Comparison of ENCODE assay signal across 1 cellular context in genomic region chr12:113259499-113259953, GRCh38.
A peak's percentile ranks its signal among the peaks of the same experiment; 100 is the strongest.
TF ChIP-seq lines count a peak whose summit lies in the region.

No MANE protein-coding gene starts in this region.

TF ChIP-seq in HepG2, 621 proteins besides CTCF, POLR2A, EP300 and RAD21 (continued from another document and continues in another):
- TF ChIP-seq, protein P1, sequence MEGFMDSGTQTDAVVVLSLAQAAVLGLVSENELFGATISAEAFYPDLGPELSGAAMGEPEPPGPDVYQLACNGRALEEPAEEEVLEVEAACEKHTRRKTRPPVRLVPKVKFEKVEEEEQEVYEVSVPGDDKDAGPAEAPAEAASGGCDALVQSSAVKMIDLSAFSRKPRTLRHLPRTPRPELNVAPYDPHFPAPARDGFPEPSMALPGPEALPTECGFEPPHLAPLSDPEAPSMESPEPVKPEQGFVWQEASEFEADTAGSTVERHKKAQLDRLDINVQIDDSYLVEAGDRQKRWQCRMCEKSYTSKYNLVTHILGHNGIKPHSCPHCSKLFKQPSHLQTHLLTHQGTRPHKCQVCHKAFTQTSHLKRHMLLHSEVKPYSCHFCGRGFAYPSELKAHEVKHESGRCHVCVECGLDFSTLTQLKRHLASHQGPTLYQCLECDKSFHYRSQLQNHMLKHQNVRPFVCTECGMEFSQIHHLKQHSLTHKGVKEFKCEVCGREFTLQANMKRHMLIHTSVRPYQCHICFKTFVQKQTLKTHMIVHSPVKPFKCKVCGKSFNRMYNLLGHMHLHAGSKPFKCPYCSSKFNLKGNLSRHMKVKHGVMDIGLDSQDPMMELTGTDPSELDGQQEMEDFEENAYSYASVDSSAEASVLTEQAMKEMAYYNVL (CRISPR knock-in tag; IDR thresholded peaks at IDR 0.05; ENCODE audit: borderline replicate concordance), result peak; percentile 48; the same call in 1 of the 2 replicates
- TF ChIP-seq, protein P2, sequence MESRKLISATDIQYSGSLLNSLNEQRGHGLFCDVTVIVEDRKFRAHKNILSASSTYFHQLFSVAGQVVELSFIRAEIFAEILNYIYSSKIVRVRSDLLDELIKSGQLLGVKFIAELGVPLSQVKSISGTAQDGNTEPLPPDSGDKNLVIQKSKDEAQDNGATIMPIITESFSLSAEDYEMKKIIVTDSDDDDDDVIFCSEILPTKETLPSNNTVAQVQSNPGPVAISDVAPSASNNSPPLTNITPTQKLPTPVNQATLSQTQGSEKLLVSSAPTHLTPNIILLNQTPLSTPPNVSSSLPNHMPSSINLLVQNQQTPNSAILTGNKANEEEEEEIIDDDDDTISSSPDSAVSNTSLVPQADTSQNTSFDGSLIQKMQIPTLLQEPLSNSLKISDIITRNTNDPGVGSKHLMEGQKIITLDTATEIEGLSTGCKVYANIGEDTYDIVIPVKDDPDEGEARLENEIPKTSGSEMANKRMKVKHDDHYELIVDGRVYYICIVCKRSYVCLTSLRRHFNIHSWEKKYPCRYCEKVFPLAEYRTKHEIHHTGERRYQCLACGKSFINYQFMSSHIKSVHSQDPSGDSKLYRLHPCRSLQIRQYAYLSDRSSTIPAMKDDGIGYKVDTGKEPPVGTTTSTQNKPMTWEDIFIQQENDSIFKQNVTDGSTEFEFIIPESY (CRISPR knock-in tag; IDR thresholded peaks at IDR 0.05), result peak; percentile 96
- no peak for TF ChIP-seq ZNF780A (CRISPR knock-in tag; IDR thresholded peaks at IDR 0.05)
- 0 out of 2 replicates have a peak, but pooled peaks have one; percentile 42 for TF ChIP-seq TARDBP (CRISPR knock-in tag; IDR thresholded peaks at IDR 0.05)
- TF ChIP-seq PITX1 (CRISPR knock-in tag; IDR thresholded peaks at IDR 0.05), result 0 out of 2 replicates have a peak, but pooled peaks have one; percentile 32
- TF ChIP-seq HDAC2 (CRISPR knock-in tag; IDR thresholded peaks at IDR 0.05), result peak; percentile 51; the same call in 1 of the 2 replicates
- TF ChIP-seq NFAT5 (CRISPR knock-in tag; IDR thresholded peaks at IDR 0.05), result no peak
- TF ChIP-seq, protein P3, sequence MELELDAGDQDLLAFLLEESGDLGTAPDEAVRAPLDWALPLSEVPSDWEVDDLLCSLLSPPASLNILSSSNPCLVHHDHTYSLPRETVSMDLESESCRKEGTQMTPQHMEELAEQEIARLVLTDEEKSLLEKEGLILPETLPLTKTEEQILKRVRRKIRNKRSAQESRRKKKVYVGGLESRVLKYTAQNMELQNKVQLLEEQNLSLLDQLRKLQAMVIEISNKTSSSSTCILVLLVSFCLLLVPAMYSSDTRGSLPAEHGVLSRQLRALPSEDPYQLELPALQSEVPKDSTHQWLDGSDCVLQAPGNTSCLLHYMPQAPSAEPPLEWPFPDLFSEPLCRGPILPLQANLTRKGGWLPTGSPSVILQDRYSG (CRISPR knock-in tag; IDR thresholded peaks at IDR 0.05), result no peak
- TF ChIP-seq SALL1 (CRISPR knock-in tag; IDR thresholded peaks at IDR 0.05), result peak; percentile 62; the same call in 1 of the 2 replicates
- TF ChIP-seq, protein P4, sequence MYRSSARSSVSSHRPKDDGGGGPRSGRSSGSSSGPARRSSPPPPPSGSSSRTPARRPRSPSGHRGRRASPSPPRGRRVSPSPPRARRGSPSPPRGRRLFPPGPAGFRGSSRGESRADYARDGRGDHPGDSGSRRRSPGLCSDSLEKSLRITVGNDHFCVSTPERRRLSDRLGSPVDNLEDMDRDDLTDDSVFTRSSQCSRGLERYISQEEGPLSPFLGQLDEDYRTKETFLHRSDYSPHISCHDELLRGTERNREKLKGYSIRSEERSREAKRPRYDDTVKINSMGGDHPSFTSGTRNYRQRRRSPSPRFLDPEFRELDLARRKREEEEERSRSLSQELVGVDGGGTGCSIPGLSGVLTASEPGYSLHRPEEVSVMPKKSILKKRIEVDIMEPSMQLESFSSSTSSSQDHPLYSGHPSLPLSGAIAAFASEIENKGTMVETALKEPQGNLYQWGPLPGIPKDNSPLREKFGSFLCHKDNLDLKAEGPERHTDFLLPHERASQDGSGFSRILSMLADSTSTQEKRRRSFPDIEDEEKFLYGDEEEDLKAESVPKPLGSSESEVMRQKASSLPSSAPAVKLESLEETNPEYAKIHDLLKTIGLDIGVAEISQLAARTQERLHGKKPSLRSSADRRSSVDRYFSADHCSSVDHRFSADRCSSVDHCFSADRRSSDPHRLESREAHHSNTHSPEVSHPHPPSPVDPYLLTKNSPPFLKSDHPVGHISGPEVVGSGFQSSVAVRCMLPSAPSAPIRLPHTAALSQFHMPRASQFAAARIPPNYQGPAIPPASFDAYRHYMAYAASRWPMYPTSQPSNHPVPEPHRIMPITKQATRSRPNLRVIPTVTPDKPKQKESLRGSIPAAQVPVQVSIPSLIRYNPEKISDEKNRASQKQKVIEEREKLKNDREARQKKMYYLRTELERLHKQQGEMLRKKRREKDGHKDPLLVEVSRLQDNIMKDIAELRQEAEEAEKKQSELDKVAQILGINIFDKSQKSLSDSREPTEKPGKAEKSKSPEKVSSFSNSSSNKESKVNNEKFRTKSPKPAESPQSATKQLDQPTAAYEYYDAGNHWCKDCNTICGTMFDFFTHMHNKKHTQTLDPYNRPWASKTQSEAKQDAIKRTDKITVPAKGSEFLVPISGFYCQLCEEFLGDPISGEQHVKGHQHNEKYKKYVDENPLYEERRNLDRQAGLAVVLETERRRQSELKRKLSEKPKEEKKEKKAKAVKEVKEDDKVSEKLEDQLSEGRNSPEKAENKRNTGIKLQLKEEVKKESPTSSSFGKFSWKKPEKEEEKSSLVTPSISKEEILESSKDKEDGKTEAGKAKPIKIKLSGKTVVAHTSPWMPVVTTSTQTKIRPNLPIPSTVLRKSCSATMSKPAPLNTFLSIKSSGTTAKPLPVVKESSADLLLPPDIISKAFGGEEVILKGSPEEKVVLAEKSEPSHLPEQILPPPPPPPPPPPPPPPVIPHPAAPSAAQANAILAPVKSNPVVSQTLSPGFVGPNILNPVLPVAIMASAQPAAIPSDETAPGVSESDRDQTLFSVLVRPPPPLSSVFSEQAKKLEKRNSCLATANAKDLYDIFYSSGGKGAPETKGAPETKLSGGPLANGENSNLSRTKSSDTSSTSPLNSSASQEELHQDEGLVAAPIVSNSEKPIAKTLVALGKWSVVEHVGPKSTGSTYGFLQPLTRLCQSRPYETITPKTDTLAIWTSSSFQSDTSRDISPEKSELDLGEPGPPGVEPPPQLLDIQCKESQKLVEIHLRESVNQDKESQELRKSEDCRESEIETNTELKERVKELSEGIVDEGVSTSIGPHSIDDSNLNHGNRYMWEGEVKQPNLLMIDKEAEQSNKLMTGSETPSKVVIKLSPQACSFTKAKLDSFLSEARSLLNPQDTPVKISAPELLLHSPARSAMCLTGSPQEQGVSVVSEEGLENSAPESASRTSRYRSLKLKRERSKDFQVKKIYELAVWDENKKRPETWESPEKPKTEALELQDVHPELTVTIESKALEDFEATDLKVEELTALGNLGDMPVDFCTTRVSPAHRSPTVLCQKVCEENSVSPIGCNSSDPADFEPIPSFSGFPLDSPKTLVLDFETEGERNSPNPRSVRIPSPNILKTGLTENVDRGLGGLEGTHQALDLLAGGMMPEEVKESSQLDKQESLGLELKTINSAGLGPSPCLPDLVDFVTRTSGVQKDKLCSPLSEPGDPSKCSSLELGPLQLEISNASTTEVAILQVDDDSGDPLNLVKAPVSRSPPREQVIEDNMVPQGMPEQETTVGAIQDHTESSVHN (CRISPR knock-in tag; IDR thresholded peaks at IDR 0.05), result no peak
- 0 out of 2 replicates have a peak, but pooled peaks have one; percentile 21 for TF ChIP-seq BCL6 (CRISPR knock-in tag; IDR thresholded peaks at IDR 0.05)
- 0 out of 2 replicates have a peak, but pooled peaks have one; percentile 16 for TF ChIP-seq ARID5B (CRISPR knock-in tag; IDR thresholded peaks at IDR 0.05)
- TF ChIP-seq KDM3A (CRISPR knock-in tag; IDR thresholded peaks at IDR 0.05; ENCODE audit: low read depth), result no peak
- TF ChIP-seq TGIF2 (CRISPR knock-in tag; IDR thresholded peaks at IDR 0.05), result 0 out of 2 replicates have a peak, but pooled peaks have one; percentile 21
- 0 out of 2 replicates have a peak, but pooled peaks have one; percentile 49 for TF ChIP-seq MXD4 (CRISPR knock-in tag; IDR thresholded peaks at IDR 0.05)
- no peak for TF ChIP-seq ZNF230 (CRISPR knock-in tag; IDR thresholded peaks at IDR 0.05)
- TF ChIP-seq CENPBD1 (CRISPR knock-in tag; IDR thresholded peaks at IDR 0.05; ENCODE audit: borderline replicate concordance, low read depth), result no peak
- peak; percentile 47 for TF ChIP-seq TEAD3 (CRISPR knock-in tag; optimal IDR thresholded peaks at IDR 0.05; ENCODE audit: borderline replicate concordance)
- peak; percentile 66 for TF ChIP-seq SAP130 (CRISPR knock-in tag; IDR thresholded peaks at IDR 0.05; ENCODE audit: low read depth)
- no peak for TF ChIP-seq ZNF800 (CRISPR knock-in tag; IDR thresholded peaks at IDR 0.05)
- peak; percentile 25; the same call in 1 of the 2 replicates for TF ChIP-seq NFYB (CRISPR knock-in tag; IDR thresholded peaks at IDR 0.05)
- 0 out of 2 replicates have a peak, but pooled peaks have one; percentile 37 for TF ChIP-seq CBX5 (CRISPR knock-in tag; IDR thresholded peaks at IDR 0.05; ENCODE audit: borderline replicate concordance)
